ENCODE assay signal across 1 cellular context in the genomic region with DNA sequence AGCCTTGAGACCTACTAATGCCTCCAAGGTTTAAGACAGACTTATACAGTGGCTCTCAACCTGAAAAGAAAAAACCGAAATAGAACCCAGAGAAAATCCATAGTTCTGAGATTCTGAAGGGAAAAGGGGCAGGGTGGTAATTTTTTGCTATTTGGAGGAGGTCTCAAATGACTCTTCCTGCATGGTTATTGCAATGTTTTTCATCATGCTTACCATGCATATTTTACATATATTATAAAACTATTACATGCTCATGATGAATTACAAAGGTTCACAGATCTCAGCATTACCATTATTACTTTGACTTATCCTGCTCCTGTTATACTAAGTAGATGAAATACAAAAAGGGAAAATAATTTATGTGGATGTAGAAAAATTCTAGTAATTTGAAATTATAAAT.
TF ChIP-seq lines count a peak whose summit lies in the region.

No MANE protein-coding gene starts in this region.

TF ChIP-seq in GM23338, 12 proteins besides CTCF, POLR2A, EP300 and RAD21 (continued from another document):
- no peak for TF ChIP-seq POLR2AphosphoS5 (IDR thresholded peaks at IDR 0.05; ENCODE audit: low read depth)
- TF ChIP-seq NANOG (IDR thresholded peaks at IDR 0.05; ENCODE audit: borderline replicate concordance): no peak
- no peak for TF ChIP-seq JUNB (IDR thresholded peaks at IDR 0.05; ENCODE audit: unreplicated experiment)
